ENCODE assay signal across 8 cellular contexts in genomic region chr1:40257688-40258444, GRCh38. TPM values are rescaled to one million over a fixed set of nuclear protein-coding genes. Genes with fewer than 3 reads are reported as not detected.
DNase-seq lines count a peak whose midpoint lies in the region; ATAC-seq and TF ChIP-seq lines count a peak whose summit lies in the region.

Gene ZMPSTE24, plus strand, starts transcription at chr1:40258236. Its CDS starts 36 bp downstream, at chr1:40258272.

- H3K9me3 ChIP-seq in liver (ENCODE audit: control insufficient read depth in 4 of 4, low read length in 3 of 4) = no peaks in the 10 kb centered on the region

- CTCF ChIA-PET in activated CD4-positive, alpha-beta memory T cell treated with anti-CD3 and anti-CD28 coated beads for 36 hours (lab: Charles Lee) = interaction anchor here (0.7 to 5.0 kb wide), 3 partner anchors 57 to 95 kb away, joined by 3 to 21 read pairs (median 3); no protein-coding TSS in a partner anchor

- H3K9me3 Mint-ChIP-seq in CD14-positive monocyte = no peaks in the 10 kb centered on the region
- no peaks in the 10 kb centered on the region for H3K9me3 Mint-ChIP-seq in activated CD4-positive, alpha-beta memory T cell treated with anti-CD3 and anti-CD28 coated beads for 36 hours

- ATAC-seq in GM19397 (IDR thresholded peaks at IDR 0.05; ENCODE audit: unreplicated experiment) (peak; percentile 91), HG03571 (IDR thresholded peaks at IDR 0.05; ENCODE audit: unreplicated experiment) (peak; percentile 84)

- H3K27ac ChIP-seq in dorsolateral prefrontal cortex = peak within 1 kb of the TSS; percentile 75 to 99 (median 93)
- peak within 1 kb of the TSS; percentile 84 to 94 for H3K27ac ChIP-seq in liver (ENCODE audit: low read depth in 1 of 2, low read length in 2 of 2)

- peak; percentile 99 for DNase-seq in CD14-positive monocyte (ENCODE audit: low spot score)
- peak; percentile 97 for DNase-seq in NCI-H82 treated with DMSO at 0.1 percent for 48 hours (lab: John Stamatoyannopoulos, UW; ENCODE audit: unreplicated experiment)
- peak; percentile 98 for DNase-seq in activated CD4-positive, alpha-beta memory T cell treated with anti-CD3 and anti-CD28 coated beads for 36 hours
- DNase-seq in dorsolateral prefrontal cortex = peak; percentile 91 to 97 (median 95)
- DNase-seq in stimulated activated CD4-positive, alpha-beta T cell treated with anti-CD3 and anti-CD28 coated beads, Interleukin-4, amount 100 ng/mL, for 24 hours = peak; percentile 97

- peaks cover 0 to 2% (median 0%) of the 10 kb centered on the region in 3 donors for H3K27me3 Mint-ChIP-seq in CD14-positive monocyte (ENCODE audit: low read depth in 3 of 3)
- no peaks in the 10 kb centered on the region for H3K27me3 Mint-ChIP-seq in activated CD4-positive, alpha-beta memory T cell treated with anti-CD3 and anti-CD28 coated beads for 36 hours

- H3K27ac Mint-ChIP-seq in CD14-positive monocyte = peak within 1 kb of the TSS; percentile 99 to 100 (median 100)
- peak within 1 kb of the TSS; percentile 97 for H3K27ac Mint-ChIP-seq in activated CD4-positive, alpha-beta memory T cell treated with anti-CD3 and anti-CD28 coated beads for 36 hours

- TF ChIP-seq RAD21 in liver (IDR thresholded peaks at IDR 0.05) = peak in 1 of 2 donors; percentile 55

- peak within 1 kb of the TSS; percentile 96 to 97 for H3K9ac ChIP-seq in liver (ENCODE audit: low read depth in 1 of 2, low read length in 2 of 2)

- peaks cover 2 to 13% (median 7%) of the 10 kb centered on the region in 4 donors for H3K4me1 ChIP-seq in liver (ENCODE audit: control insufficient read depth in 4 of 4, insufficient read depth in 4 of 4, low read length in 3 of 4)

- H3K36me3 Mint-ChIP-seq in CD14-positive monocyte = peaks cover 26 to 29% of the 10 kb centered on the region in 2 donors
- H3K36me3 Mint-ChIP-seq in activated CD4-positive, alpha-beta memory T cell treated with anti-CD3 and anti-CD28 coated beads for 36 hours = peaks cover 33% of the 10 kb centered on the region

- peaks cover 15% of the 10 kb centered on the region for H3K4me1 Mint-ChIP-seq in CD14-positive monocyte
- peaks cover 54% of the 10 kb centered on the region for H3K4me1 Mint-ChIP-seq in activated CD4-positive, alpha-beta memory T cell treated with anti-CD3 and anti-CD28 coated beads for 36 hours (ENCODE audit: low read depth)

- H3K36me3 ChIP-seq in liver (ENCODE audit: control insufficient read depth in 4 of 4, insufficient read depth in 3 of 4, low read depth in 1 of 4, low read length in 3 of 4) = peaks cover 3 to 20% (median 14%) of the 10 kb centered on the region in 4 donors

- H3K27me3 ChIP-seq in dorsolateral prefrontal cortex = no peaks in the 10 kb centered on the region
- H3K27me3 ChIP-seq in liver (ENCODE audit: control insufficient read depth in 4 of 4, insufficient read depth in 4 of 4, low read length in 3 of 4) = no peaks in the 10 kb centered on the region

- WGBS in liver = under 1% methylated on average over 48 of the region's 48 CpGs

- POLR2A ChIA-PET in activated CD4-positive, alpha-beta memory T cell treated with anti-CD3 and anti-CD28 coated beads for 36 hours (lab: Charles Lee) = interaction anchor here (0.8 to 1.8 kb wide), 7 partner anchors 16 to 218 kb away, joined by 3 to 8 read pairs (median 4); partner anchors contain the start of gene CAP1

- H3K4me3 ChIP-seq in dorsolateral prefrontal cortex (peak within 1 kb of the TSS; percentile 65 to 100 (median 91)), liver (ENCODE audit: low read depth in 1 of 3, low read length in 3 of 3) (peak within 1 kb of the TSS; percentile 71 to 100 (median 96))

- intact Hi-C loops in CD14-positive monocyte (cut with micrococcal nuclease) (loop anchor here (2.0 to 10.0 kb wide), 5 partner anchors 15 to 147 kb away; partner anchors contain the start of genes RLF (in 2 of the 2), COL9A2 (in 1 of the 2) and SMAP2 (in 1 of the 2)), dorsolateral prefrontal cortex (cut with DNase I) (loop anchor here (1.0 to 5.0 kb wide), 4 partner anchors 57 to 149 kb away; partner anchors contain the start of genes RLF (in 2 of the 2) and COL9A2 (in 1 of the 2))
- intact Hi-C loops in activated CD4-positive, alpha-beta memory T cell treated with anti-CD3 and anti-CD28 coated beads for 36 hours (cut with micrococcal nuclease) = loop anchor here (1.0 to 5.0 kb wide), 6 partner anchors 17 to 216 kb away; partner anchors contain the start of genes CAP1, COL9A2 and ZFP69B

- TF ChIP-seq CTCF in CD14-positive monocyte (IDR thresholded peaks at IDR 0.05) (no peak), dorsolateral prefrontal cortex (IDR thresholded peaks at IDR 0.05 in 54 of 56, conservative IDR thresholded peaks at IDR 0.05 in 2 of 56; ENCODE audit: low read depth in 1 of 56, partially characterized antibody in 56 of 56) (peak in 39 of 56 donors; percentile 4 to 60 (median 25)), liver (IDR thresholded peaks at IDR 0.05; ENCODE audit: low read depth, low read length, missing input control) (no peak)

- H3K4me3 Mint-ChIP-seq in CD14-positive monocyte = peak within 1 kb of the TSS; percentile 94 to 98
- H3K4me3 Mint-ChIP-seq in activated CD4-positive, alpha-beta memory T cell treated with anti-CD3 and anti-CD28 coated beads for 36 hours = peak within 1 kb of the TSS; percentile 86

TF ChIP-seq in liver, 16 proteins besides CTCF, POLR2A, EP300 and RAD21:
- TF ChIP-seq GABPA (IDR thresholded peaks at IDR 0.05 in 1 of 2, conservative IDR thresholded peaks at IDR 0.05 in 1 of 2) = peak; percentile 99 to 100
- TF ChIP-seq HNF4G (IDR thresholded peaks at IDR 0.05) = no peak
- TF ChIP-seq ZBTB33 (IDR thresholded peaks at IDR 0.05) = peak; percentile 88
- peak; percentile 59 for TF ChIP-seq FOXA1 (IDR thresholded peaks at IDR 0.05)
- peak; percentile 68 for TF ChIP-seq NR2F2 (IDR thresholded peaks at IDR 0.05)
- peak; percentile 85 for TF ChIP-seq SP1 (IDR thresholded peaks at IDR 0.05)
- TF ChIP-seq JUND (IDR thresholded peaks at IDR 0.05) = peak in 1 of 2 donors; percentile 41
- TF ChIP-seq TAF1 (conservative IDR thresholded peaks at IDR 0.05) = peak; percentile 59
- peak; percentile 26 to 34 for TF ChIP-seq HNF4A (conservative IDR thresholded peaks at IDR 0.05)
- peak; percentile 61 to 62 for TF ChIP-seq EGR1 (IDR thresholded peaks at IDR 0.05; ENCODE audit: low read depth in 2 of 2)
- peak; percentile 4 for TF ChIP-seq FOXA2 (IDR thresholded peaks at IDR 0.05)
- TF ChIP-seq MAX (IDR thresholded peaks at IDR 0.05) = peak; percentile 90
- TF ChIP-seq RXRA (IDR thresholded peaks at IDR 0.05) = peak; percentile 57 to 70
- TF ChIP-seq YY1 (IDR thresholded peaks at IDR 0.05) = peak; percentile 91
- TF ChIP-seq ATF3 (IDR thresholded peaks at IDR 0.05) = peak; percentile 54
- peak; percentile 67 for TF ChIP-seq REST (IDR thresholded peaks at IDR 0.05)
TF ChIP-seq in liver: peak in this region for 15.

RNA-seq across cellular contexts. Expression of gene ZMPSTE24, which starts in this region (rescaled TPM):
- polyA plus RNA-seq in CD14-positive monocyte = 10 to 100 TPM; 36.0 to 45.6 TPM
- 10 to 100 TPM; 29.5 to 30.5 TPM for total RNA-seq in activated CD4-positive, alpha-beta memory T cell treated with anti-CD3 and anti-CD28 coated beads for 36 hours
- 10 to 100 TPM; 20.8 to 36.8 (median 28.6) TPM for total RNA-seq in dorsolateral prefrontal cortex
- 10 to 100 TPM; 24.4 to 40.1 TPM for total RNA-seq in liver
- 10 to 100 TPM; 17.3 to 20.8 TPM for polyA plus RNA-seq in liver

Comparison
In these comparisons a context has a peak if more than half of its experiments do, and no peak if none do; other contexts are left out.
1. Peak in every context shown above with its lines: DNase-seq, ATAC-seq, H3K4me3 ChIP-seq and H3K27ac ChIP-seq.
2. CTCF ChIP-seq: peak in dorsolateral prefrontal cortex (39 of 56); none in CD14-positive monocyte (single experiment) and liver (single experiment).